In the genomic region with DNA sequence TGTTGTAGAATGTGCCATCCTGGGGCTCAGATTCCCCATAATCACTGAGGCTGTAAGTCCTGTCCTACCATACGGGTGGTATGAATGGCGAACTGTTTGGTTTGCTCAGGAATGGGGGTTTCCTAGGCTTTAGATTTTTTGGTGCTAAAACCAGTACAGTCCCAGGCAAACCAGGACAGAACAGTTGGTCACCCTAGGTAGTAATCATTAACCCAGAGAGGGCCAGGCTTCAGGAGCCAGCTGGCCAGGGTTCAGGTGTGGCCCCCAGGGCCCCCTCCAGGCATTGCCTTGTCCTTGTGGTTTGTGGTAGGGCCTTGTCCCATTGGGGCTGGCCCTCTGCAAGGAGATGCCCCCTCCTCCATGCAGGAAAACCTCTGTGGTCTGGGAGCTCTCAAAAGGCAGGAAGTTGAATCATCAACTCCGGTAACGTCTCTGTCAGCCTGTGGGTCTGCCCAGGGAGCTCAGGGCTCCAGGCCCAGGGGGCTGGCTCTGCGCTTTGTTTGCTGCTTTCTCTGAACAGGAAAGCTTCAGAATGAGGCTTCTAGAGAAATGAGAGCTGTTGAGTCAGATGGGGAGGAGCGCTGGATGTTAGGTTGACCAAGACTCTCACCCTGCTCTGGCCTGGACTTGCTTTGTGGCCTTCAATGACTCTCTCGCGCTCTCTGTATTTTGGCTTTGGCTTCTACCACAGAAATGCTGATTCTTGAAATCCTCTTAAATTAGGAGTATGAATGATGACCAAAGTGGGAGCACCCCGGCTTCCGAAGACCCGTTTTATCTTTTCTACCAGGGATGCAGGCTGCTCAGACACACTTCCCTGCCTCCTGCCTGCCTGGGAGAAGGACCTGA, we compare ENCODE assay signal across 8 cellular contexts. TPM values are rescaled to one million over a fixed set of nuclear protein-coding genes. Genes with fewer than 3 reads are reported as not detected.
A peak's percentile ranks its signal among the peaks of the same experiment; 100 is the strongest.
DNase-seq lines count a peak whose midpoint lies in the region; ATAC-seq lines count a peak whose summit lies in the region.

No MANE protein-coding gene starts in this region.

- no peaks in the 10 kb centered on the region for H3K9me3 ChIP-seq in adipocyte (ENCODE audit: control insufficient read depth, low read length)
- H3K9me3 ChIP-seq in iPS-20b (ENCODE audit: insufficient read depth, low read depth, low read length), result no peaks in the 10 kb centered on the region

- H3K4me1 ChIP-seq in adipocyte (ENCODE audit: control insufficient read depth, insufficient read depth, low read length), result peaks cover 35% of the 10 kb centered on the region
- H3K4me1 ChIP-seq in iPS-20b (ENCODE audit: insufficient read depth, low read length), result peaks cover 16% of the 10 kb centered on the region

- H3K36me3 ChIP-seq in adipocyte (ENCODE audit: control insufficient read depth, insufficient read depth, low read length, severe bottlenecking) (no peaks in the 10 kb centered on the region), iPS-20b (ENCODE audit: insufficient read depth, low read depth, low read length) (no peaks in the 10 kb centered on the region)

- H3K27ac ChIP-seq in iPS-20b (ENCODE audit: low read length), result peak overlapping the region; percentile 12

- H3K4me3 ChIP-seq in adipocyte (ENCODE audit: low read length) (no peak overlapping the region), iPS-20b (ENCODE audit: low read length) (no peak overlapping the region)

- H3K9ac ChIP-seq in adipocyte (ENCODE audit: low read length), result peak overlapping the region; percentile 64
- peak overlapping the region; percentile 40; the same call in 1 of the 2 replicates for H3K9ac ChIP-seq in iPS-20b (ENCODE audit: low read depth, low read length)

- peak; percentile 73 for ATAC-seq in GM19043 (IDR thresholded peaks at IDR 0.05; ENCODE audit: low read depth, unreplicated experiment)
- peak; percentile 90 for ATAC-seq in HG03432 (IDR thresholded peaks at IDR 0.05; ENCODE audit: unreplicated experiment)

- DNase-seq in A172 (ENCODE audit: low spot score) (peak; percentile 99), SW 1271 (lab: John Stamatoyannopoulos, UW) (peak; percentile 95 to 99), adipocyte (ENCODE audit: low read depth) (peak; percentile 85), NCI-H1436 (lab: John Stamatoyannopoulos, UW) (no peak)
- peak; percentile 67 to 71 for DNase-seq in stimulated activated CD4-positive, alpha-beta T cell treated with anti-CD3 and anti-CD28 coated beads, Interleukin-15, amount 100 ng/mL, for 48 hours (ENCODE audit: low read depth in 2 of 2)

- no peaks in the 10 kb centered on the region for H3K27me3 ChIP-seq in adipocyte (replicated peaks; ENCODE audit: control insufficient read depth, insufficient read depth, low read length)
- H3K27me3 ChIP-seq in iPS-20b (ENCODE audit: insufficient read depth, low read length), result no peaks in the 10 kb centered on the region

RNA-seq across cellular contexts. Expression of a gene that starts 22.2 kb away (rescaled TPM):
- total RNA-seq in A172 (2014; rRNA removed; shearing (Covaris generic)), result 20.7 and 20.8 TPM in 2 replicates
